ENCODE assay signal across 16 cellular contexts in the genomic region with DNA sequence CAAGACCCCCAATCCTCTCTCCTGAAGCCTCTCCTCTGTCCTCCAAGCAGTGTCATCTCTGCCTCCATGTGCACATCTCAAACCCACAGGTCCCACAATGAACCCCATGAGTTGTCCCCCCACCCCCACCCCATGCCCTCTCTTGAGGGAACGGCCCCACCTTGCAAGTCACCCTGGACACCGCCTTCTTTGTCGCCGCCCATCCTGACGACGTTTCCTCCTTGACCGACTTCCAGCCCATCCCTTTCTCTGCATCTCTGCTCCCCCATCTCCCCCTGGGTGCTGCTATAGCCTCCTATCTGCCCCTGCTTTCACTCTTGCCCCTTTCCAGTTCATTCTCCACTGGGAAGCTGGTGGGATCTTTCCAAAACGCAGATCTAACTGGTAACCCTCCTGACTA. TPM values are rescaled to one million over a fixed set of nuclear protein-coding genes. Genes with fewer than 3 reads are reported as not detected.
A peak's percentile ranks its signal among the peaks of the same experiment; 100 is the strongest.
DNase-seq lines count a peak whose midpoint lies in the region; ATAC-seq and TF ChIP-seq lines count a peak whose summit lies in the region.
"Had no signal": no experiment of that assay in that cellular context is flagged by ENCODE, and none has a peak within 500 bp of the region (broad histone marks: within the 10 kb centered on the region; RNA-seq: fewer than 3 reads in every experiment).

No MANE protein-coding gene starts in this region.

- no peak overlapping the region for H2BK5ac ChIP-seq in neuronal stem cell (ENCODE audit: low read length)

- peaks cover 0 to 12% of the 10 kb centered on the region in 2 experiments; a peak in 1 of 3 replicates for H3K36me3 ChIP-seq in HEK293 (ENCODE audit: control insufficient read depth in 2 of 2, insufficient read depth in 1 of 2, low read length in 2 of 2)
- peaks cover 0 to 2% of the 10 kb centered on the region in 2 donors for H3K36me3 ChIP-seq in neuronal stem cell (replicated peaks in 1 of 2; ENCODE audit: control insufficient read depth in 2 of 2, insufficient read depth in 2 of 2, low read length in 2 of 2)
- no peaks in the 10 kb centered on the region for H3K36me3 ChIP-seq in ovary
- H3K36me3 ChIP-seq: BLaER1 had no signal

- H3K18ac ChIP-seq in neuronal stem cell (ENCODE audit: low read length), result no peak overlapping the region

- intact Hi-C loops in left colon (cut with DNase I, micrococcal nuclease), result loop anchor here (5.0 to 10.0 kb wide), 3 partner anchors 92 to 299 kb away; a partner anchor contains a TSS
- intact Hi-C loops in ovary (cut with DNase I), result loop anchor here (5.0 to 10.0 kb wide), 7 partner anchors 63 to 297 kb away; a partner anchor contains a TSS

- H3K14ac ChIP-seq in neuronal stem cell (ENCODE audit: low read length), result no peak overlapping the region

- no peak for TF ChIP-seq EP300 in ovary (IDR thresholded peaks at IDR 0.05)

- CTCF ChIA-PET in HEK293 (lab: Yijun Ruan, JAX), result interaction anchor here (0.6 to 6.7 kb wide), 5 partner anchors 15 to 140 kb away, joined by 3 to 58 read pairs (median 3); no protein-coding TSS in a partner anchor

- peaks cover 0 to 22% (median 0%) of the 10 kb centered on the region in 3 experiments for H3K27me3 ChIP-seq in neuronal stem cell (ENCODE audit: control insufficient read depth in 3 of 3, insufficient read depth in 3 of 3, low read depth in 1 of 3, low read length in 3 of 3)
- no peaks in the 10 kb centered on the region for H3K27me3 ChIP-seq in ovary
- H3K27me3 ChIP-seq: BLaER1 had no signal

- H3K4me2 ChIP-seq in neuronal stem cell (ENCODE audit: insufficient read depth, low read length, poor library complexity, severe bottlenecking), result no peak overlapping the region
- H3K4me2 ChIP-seq: BLaER1 had no signal

- H2AK5ac ChIP-seq in neuronal stem cell (ENCODE audit: low read depth, low read length), result no peak overlapping the region

- peak; percentile 12 for ATAC-seq in left colon
- no peak for ATAC-seq in GM21367 (IDR thresholded peaks at IDR 0.05; ENCODE audit: unreplicated experiment)
- ATAC-seq: GM12878, HCT116 had no signal

- no peak overlapping the region for H4K8ac ChIP-seq in neuronal stem cell (ENCODE audit: low read depth, low read length)

- H3K4me1 ChIP-seq in HEK293 (ENCODE audit: control insufficient read depth, insufficient read depth, low read length) (peaks cover 16% of the 10 kb centered on the region), neuronal stem cell (ENCODE audit: control insufficient read depth in 2 of 2, insufficient read depth in 1 of 2, low read depth in 1 of 2, low read length in 2 of 2) (peaks cover 20 to 21% of the 10 kb centered on the region in 2 donors), ovary (ENCODE audit: insufficient read depth) (peaks cover 9% of the 10 kb centered on the region)

- no peak overlapping the region for H3K27ac ChIP-seq in HEK293 (ENCODE audit: extremely low read depth, low read depth, low read length)
- no peak overlapping the region for H3K27ac ChIP-seq in neuronal stem cell (replicated peaks; ENCODE audit: low read length)
- no peak overlapping the region for H3K27ac ChIP-seq in ovary
- H3K27ac ChIP-seq: BLaER1 had no signal

- no peak overlapping the region for H3K23ac ChIP-seq in neuronal stem cell (ENCODE audit: low read depth, low read length, poor library complexity)

- H3K4ac ChIP-seq in neuronal stem cell (ENCODE audit: low read length), result no peak overlapping the region

- H3K4me3 ChIP-seq in HEK293 (ENCODE audit: low read depth, low read length) (no peak overlapping the region), neuronal stem cell (ENCODE audit: low read length in 2 of 2) (no peak overlapping the region), ovary (no peak overlapping the region)
- H3K4me3 ChIP-seq: BLaER1, GM12878 had no signal

- H3K79me1 ChIP-seq in neuronal stem cell (ENCODE audit: low read depth, low read length), result peaks cover 4% of the 10 kb centered on the region

- H3K9me3 ChIP-seq in HEK293 (ENCODE audit: control insufficient read depth, insufficient read depth, low read depth, low read length) (no peaks in the 10 kb centered on the region), neuronal stem cell (replicated peaks in 1 of 2; ENCODE audit: control insufficient read depth in 2 of 2, insufficient read depth in 1 of 2, low read depth in 1 of 2, low read length in 2 of 2) (no peaks in the 10 kb centered on the region), ovary (no peaks in the 10 kb centered on the region)
- H3K9me3 ChIP-seq: BLaER1 had no signal

- no CpG with 5 or more reads among the region's 8 CpGs for WGBS in neuronal stem cell (ENCODE audit: extremely low coverage in 2 of 2, insufficient read length in 2 of 2, insufficient replicate concordance in 1 of 2), 2 donors
- WGBS in ovary, 3 donors, result 52 to 59% (median 54%) methylated on average over 8 of the region's 8 CpGs

- DNase-seq in left colon (peak; percentile 74 to 81), neuronal stem cell (ENCODE audit: low spot score) (no peak), ovary (no peak), GM19238 (ENCODE audit: insufficient read length, low spot score) (no peak)
- DNase-seq in activated naive CD4-positive, alpha-beta T cell treated with Interleukin-2 at 50 U/mL for 16 hours, result no peak
- DNase-seq: CD4-positive, CD25-positive, alpha-beta regulatory T cell; DMS79; KG1 had no signal

- no peak overlapping the region for H3K9ac ChIP-seq in neuronal stem cell (ENCODE audit: low read depth, low read length, poor library complexity)
- H3K9ac ChIP-seq: BLaER1 had no signal

- H2BK12ac ChIP-seq in neuronal stem cell (ENCODE audit: low read length), result no peak overlapping the region

- no peak for TF ChIP-seq POLR2A in ovary (IDR thresholded peaks at IDR 0.05)

- peak overlapping the region; percentile 56 for H2BK15ac ChIP-seq in neuronal stem cell (ENCODE audit: low read length)

- POLR2A ChIA-PET in HEK293 (lab: Yijun Ruan, JAX), result no interaction called here

- no peak overlapping the region for H2BK120ac ChIP-seq in neuronal stem cell (ENCODE audit: low read depth, low read length)

- no peak overlapping the region for H4K91ac ChIP-seq in neuronal stem cell (ENCODE audit: low read depth, low read length, poor library complexity)

- TF ChIP-seq CTCF in HEK293 (tag by site-specific recombination; IDR thresholded peaks at IDR 0.05), result no peak
- TF ChIP-seq CTCF in ovary (IDR thresholded peaks at IDR 0.05), result no peak

- H2AFZ ChIP-seq in neuronal stem cell (ENCODE audit: low read length), result no peak overlapping the region

TF ChIP-seq in HEK293, 187 proteins besides CTCF, POLR2A, EP300 and RAD21:
- TF ChIP-seq, protein P1, sequence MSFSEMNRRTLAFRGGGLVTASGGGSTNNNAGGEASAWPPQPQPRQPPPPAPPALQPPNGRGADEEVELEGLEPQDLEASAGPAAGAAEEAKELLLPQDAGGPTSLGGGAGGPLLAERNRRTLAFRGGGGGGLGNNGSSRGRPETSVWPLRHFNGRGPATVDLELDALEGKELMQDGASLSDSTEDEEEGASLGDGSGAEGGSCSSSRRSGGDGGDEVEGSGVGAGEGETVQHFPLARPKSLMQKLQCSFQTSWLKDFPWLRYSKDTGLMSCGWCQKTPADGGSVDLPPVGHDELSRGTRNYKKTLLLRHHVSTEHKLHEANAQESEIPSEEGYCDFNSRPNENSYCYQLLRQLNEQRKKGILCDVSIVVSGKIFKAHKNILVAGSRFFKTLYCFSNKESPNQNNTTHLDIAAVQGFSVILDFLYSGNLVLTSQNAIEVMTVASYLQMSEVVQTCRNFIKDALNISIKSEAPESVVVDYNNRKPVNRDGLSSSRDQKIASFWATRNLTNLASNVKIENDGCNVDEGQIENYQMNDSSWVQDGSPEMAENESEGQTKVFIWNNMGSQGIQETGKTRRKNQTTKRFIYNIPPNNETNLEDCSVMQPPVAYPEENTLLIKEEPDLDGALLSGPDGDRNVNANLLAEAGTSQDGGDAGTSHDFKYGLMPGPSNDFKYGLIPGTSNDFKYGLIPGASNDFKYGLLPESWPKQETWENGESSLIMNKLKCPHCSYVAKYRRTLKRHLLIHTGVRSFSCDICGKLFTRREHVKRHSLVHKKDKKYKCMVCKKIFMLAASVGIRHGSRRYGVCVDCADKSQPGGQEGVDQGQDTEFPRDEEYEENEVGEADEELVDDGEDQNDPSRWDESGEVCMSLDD (tag by site-specific recombination; IDR thresholded peaks at IDR 0.05), result 0 out of 2 replicates have a peak, but pooled peaks have one; percentile 12
- no peak for TF ChIP-seq ZNF501 (tag by site-specific recombination; IDR thresholded peaks at IDR 0.05)
- no peak for TF ChIP-seq ZNF214 (tag by site-specific recombination; IDR thresholded peaks at IDR 0.05; ENCODE audit: borderline replicate concordance)
- TF ChIP-seq, protein P2, sequence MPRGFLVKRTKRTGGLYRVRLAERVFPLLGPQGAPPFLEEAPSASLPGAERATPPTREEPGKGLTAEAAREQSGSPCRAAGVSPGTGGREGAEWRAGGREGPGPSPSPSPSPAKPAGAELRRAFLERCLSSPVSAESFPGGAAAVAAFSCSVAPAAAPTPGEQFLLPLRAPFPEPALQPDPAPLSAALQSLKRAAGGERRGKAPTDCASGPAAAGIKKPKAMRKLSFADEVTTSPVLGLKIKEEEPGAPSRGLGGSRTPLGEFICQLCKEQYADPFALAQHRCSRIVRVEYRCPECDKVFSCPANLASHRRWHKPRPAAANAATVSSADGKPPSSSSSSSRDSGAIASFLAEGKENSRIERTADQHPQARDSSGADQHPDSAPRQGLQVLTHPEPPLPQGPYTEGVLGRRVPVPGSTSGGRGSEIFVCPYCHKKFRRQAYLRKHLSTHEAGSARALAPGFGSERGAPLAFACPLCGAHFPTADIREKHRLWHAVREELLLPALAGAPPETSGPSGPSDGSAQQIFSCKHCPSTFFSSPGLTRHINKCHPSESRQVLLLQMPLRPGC (tag by site-specific recombination; IDR thresholded peaks at IDR 0.05), result no peak

RNA-seq across cellular contexts. Expression of a gene that starts 1.7 kb away (rescaled TPM):
- total RNA-seq in left colon (10 to 100 TPM; 61.1 to 66.7 TPM), ovary (10 to 100 TPM; 53.7 to 81.2 (median 62.6) TPM)
- polyA plus RNA-seq in neuronal stem cell (2013, experiment 1 of 2), result 17.6 TPM
- 18.9 TPM for polyA plus RNA-seq in neuronal stem cell (2013, experiment 2 of 2)
- 10 to 100 TPM; 43.5 to 55.4 TPM for polyA plus RNA-seq in ovary

RNA-seq across cellular contexts. Expression of a gene that starts 12.8 kb away (rescaled TPM):
- total RNA-seq in left colon, result 10 to 100 TPM; 40.1 to 58.5 TPM
- 0.04 TPM for polyA plus RNA-seq in neuronal stem cell (2013, experiment 1 of 2)
- 0.07 TPM for polyA plus RNA-seq in neuronal stem cell (2013, experiment 2 of 2)
- 10 to 100 TPM in 6 of 7 donors, 1 to 10 TPM in 1; 8.8 to 33.4 (median 22.4) TPM for total RNA-seq in ovary
- 1 to 10 TPM; 6.2 to 7.3 TPM for polyA plus RNA-seq in ovary
- total RNA-seq: CD4-positive, CD25-positive, alpha-beta regulatory T cell; GM12878; H4 had no signal
- polyA plus RNA-seq: CD4-positive, CD25-positive, alpha-beta regulatory T cell; IgD-negative memory B cell had no signal

RNA-seq across cellular contexts. Expression of a gene that starts 15.2 kb away (rescaled TPM):
- total RNA-seq in left colon (under 1 TPM; 0.03 to 0.06 TPM), ovary (10 to 100 TPM in 3 of 7 donors, 1 to 10 TPM in 4; 1.9 to 39.1 (median 6.5) TPM)
- 3.0 TPM for polyA plus RNA-seq in neuronal stem cell (2013, experiment 1 of 2)
- polyA plus RNA-seq in neuronal stem cell (2013, experiment 2 of 2), result 2.8 TPM
- 1 to 10 TPM; 1.0 to 1.2 TPM for polyA plus RNA-seq in ovary
- polyA plus RNA-seq: CD4-positive, CD25-positive, alpha-beta regulatory T cell; IgD-negative memory B cell had no signal

RNA-seq across cellular contexts. Expression of a gene that starts 37.1 kb away (rescaled TPM):
- total RNA-seq in left colon, result 1 to 10 TPM; 2.1 to 2.8 TPM
- polyA plus RNA-seq in neuronal stem cell (2013, experiment 1 of 2), result 1.8 TPM
- 2.2 TPM for polyA plus RNA-seq in neuronal stem cell (2013, experiment 2 of 2)
- total RNA-seq in ovary, result 1 to 10 TPM; 2.5 to 8.1 (median 4.5) TPM
- polyA plus RNA-seq in ovary, result 1 to 10 TPM; 3.2 to 9.7 TPM
- total RNA-seq: H4, HT-29 had no signal

Comparison
In these comparisons a context has a peak if more than half of its experiments do, and no peak if none do; other contexts are left out.
1. DNase-seq: peak in left colon (2 of 2); none in neuronal stem cell (single experiment), ovary (0 of 5), GM19238 (single experiment) and activated naive CD4-positive, alpha-beta T cell treated with Interleukin-2 at 50 U/mL for 16 hours (single experiment).